Comparison of ENCODE assay signal across 12 cellular contexts in the genomic region with DNA sequence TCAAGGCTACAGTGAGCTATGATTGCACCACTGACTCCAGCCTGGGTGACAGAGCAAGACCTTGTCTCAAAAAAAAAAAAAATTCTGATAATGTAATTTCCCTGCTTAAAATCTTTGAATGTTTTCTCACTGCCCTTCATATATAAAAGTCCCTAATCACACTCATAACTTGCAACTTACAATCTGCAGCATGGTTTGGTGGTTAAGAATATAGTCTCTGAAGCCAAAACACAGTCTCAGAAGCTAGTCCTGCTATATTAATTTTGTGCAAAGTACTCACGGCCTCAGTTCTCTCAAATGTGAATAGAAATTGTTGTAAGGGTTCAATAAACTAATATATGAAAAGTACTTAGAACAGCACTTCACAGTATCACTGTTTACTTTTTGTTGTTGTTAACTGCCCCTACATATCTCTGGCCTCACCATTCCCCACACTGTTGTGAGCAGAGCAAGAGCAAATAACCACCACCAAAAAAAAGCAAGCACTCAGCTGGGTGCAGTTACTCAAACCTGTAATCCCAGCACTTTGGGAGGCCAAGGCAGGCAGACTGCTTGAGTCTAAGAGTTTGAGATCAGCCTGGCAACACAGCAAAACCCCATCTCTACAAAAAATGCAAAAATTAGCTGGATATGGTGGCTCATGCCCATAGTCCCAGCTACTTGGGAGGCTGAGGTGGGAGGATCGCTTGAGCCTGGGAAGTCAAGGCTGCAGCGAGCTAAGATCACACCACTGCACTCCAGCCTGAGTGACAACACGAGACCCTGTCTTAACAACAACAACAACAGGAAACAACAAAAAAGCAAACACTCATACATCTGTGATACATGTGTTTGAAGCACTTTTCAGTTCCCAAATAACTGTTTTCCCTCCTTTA. TPM values are rescaled to one million over a fixed set of nuclear protein-coding genes. Genes with fewer than 3 reads are reported as not detected.
DNase-seq lines count a peak whose midpoint lies in the region; ATAC-seq and TF ChIP-seq lines count a peak whose summit lies in the region.
"Had no signal": no experiment of that assay in that cellular context is flagged by ENCODE, and none has a peak within 500 bp of the region (broad histone marks: within the 10 kb centered on the region; RNA-seq: fewer than 3 reads in every experiment).

No MANE protein-coding gene starts in this region.

- H3K36me3 ChIP-seq in GM23338 (ENCODE audit: insufficient read depth), result no peaks in the 10 kb centered on the region; the same call in 1 of the 2 replicates

- no peaks in the 10 kb centered on the region for H3K9me2 ChIP-seq in GM23338 (ENCODE audit: insufficient read depth)

- peaks cover 100% of the 10 kb centered on the region for H3K79me2 ChIP-seq in GM23338 (replicated peaks; ENCODE audit: insufficient read depth)

- no peaks in the 10 kb centered on the region for H3K9me3 ChIP-seq in CD4-positive, alpha-beta T cell (ENCODE audit: control insufficient read depth, low read length)
- H3K9me3 ChIP-seq: heart right ventricle had no signal

- intact Hi-C loops in CD4-positive, alpha-beta T cell (cut with DNase I, micrococcal nuclease), result no loop called here
- intact Hi-C loops in activated T-helper 2 cell treated with anti-CD3 and anti-CD28 coated beads, Interferon-gamma antibody, Interleukin-2, Interleukin-4, amounts not matched to agents 10 μg/mL and 5 μg/mL and 100 μg/mL, durations not matched to agents 14 hours and 24 hours and 36 hours (cut with micrococcal nuclease), result loop anchor here (10.0 kb wide), 1 partner anchor 75 kb away; no protein-coding TSS in a partner anchor

- CTCF ChIA-PET in CD4-positive, alpha-beta T cell (lab: Charles Lee), result interaction anchor here (1.0 to 1.2 kb wide), 2 partner anchors 36 to 289 kb away, joined by 3 read pairs; no protein-coding TSS in a partner anchor

- TF ChIP-seq CTCF in CD4-positive, alpha-beta T cell (IDR thresholded peaks at IDR 0.05), result no peak
- no peak for TF ChIP-seq CTCF in GM23338 (conservative IDR thresholded peaks at IDR 0.05; ENCODE audit: low read depth in 2 of 2)

- no peak overlapping the region for H3K4me3 ChIP-seq in GM23338
- H3K4me3 ChIP-seq: heart right ventricle had no signal

- DNase-seq in CD4-positive, alpha-beta T cell, result no peak
- DNase-seq in GM23338 (ENCODE audit: low spot score) (no peak), naive B cell (no peak), NCI-H345 (lab: John Stamatoyannopoulos, UW) (no peak), NCI-H1105 (lab: John Stamatoyannopoulos, UW) (no peak)
- no peak for DNase-seq in activated T-helper 2 cell treated with anti-CD3 and anti-CD28 coated beads, Interferon-gamma antibody, Interleukin-2, Interleukin-4, amounts not matched to agents 10 μg/mL and 5 μg/mL and 100 μg/mL, durations not matched to agents 14 hours and 24 hours and 36 hours (ENCODE audit: low spot score)
- DNase-seq: heart right ventricle, Kasumi-1, kidney glomerular epithelial cell, NCI-H187, NCI-H69 had no signal

- no peak for ATAC-seq in CD4-positive, alpha-beta T cell (ENCODE audit: poor library complexity)
- ATAC-seq in GM23338 (no peak; the same call in 2 of the 3 replicates), naive B cell (ENCODE audit: low read depth in 2 of 2) (no peak), GM18867 (IDR thresholded peaks at IDR 0.05; ENCODE audit: unreplicated experiment) (no peak)

- H2AFZ ChIP-seq in GM23338, result no peak overlapping the region

- H4K20me1 ChIP-seq in GM23338 (replicated peaks; ENCODE audit: insufficient read depth), result peaks cover 50% of the 10 kb centered on the region

- peak overlapping the region; percentile 16 for H3K27ac ChIP-seq in CD4-positive, alpha-beta T cell (ENCODE audit: low read depth, low read length)
- H3K27ac ChIP-seq in GM23338 (ENCODE audit: low read depth), result peak overlapping the region; percentile 60

- no peak overlapping the region for H3K4me2 ChIP-seq in GM23338

- POLR2A ChIA-PET in CD4-positive, alpha-beta T cell (lab: Charles Lee), result interaction anchor here (0.6 to 1.0 kb wide), 2 partner anchors 16 to 126 kb away, joined by 4 read pairs; no protein-coding TSS in a partner anchor

- no peaks in the 10 kb centered on the region for H3K4me1 ChIP-seq in GM23338 (ENCODE audit: insufficient read depth)

- no peaks in the 10 kb centered on the region for H3K9me3 Mint-ChIP-seq in CD4-positive, alpha-beta T cell
- H3K9me3 Mint-ChIP-seq in GM23338 (no peaks in the 10 kb centered on the region), naive B cell (no peaks in the 10 kb centered on the region)
- H3K9me3 Mint-ChIP-seq in activated T-helper 2 cell treated with anti-CD3 and anti-CD28 coated beads, Interferon-gamma antibody, Interleukin-2, Interleukin-4, amounts not matched to agents 10 μg/mL and 5 μg/mL and 100 μg/mL, durations not matched to agents 14 hours and 24 hours and 36 hours, result no peaks in the 10 kb centered on the region

- peaks cover 55% of the 10 kb centered on the region for H3K4me1 Mint-ChIP-seq in CD4-positive, alpha-beta T cell (ENCODE audit: low read depth)
- H3K4me1 Mint-ChIP-seq in GM23338 (peaks cover 9% of the 10 kb centered on the region), naive B cell (peaks cover 40 to 67% (median 44%) of the 10 kb centered on the region in 3 donors)
- H3K4me1 Mint-ChIP-seq in activated T-helper 2 cell treated with anti-CD3 and anti-CD28 coated beads, Interferon-gamma antibody, Interleukin-2, Interleukin-4, amounts not matched to agents 10 μg/mL and 5 μg/mL and 100 μg/mL, durations not matched to agents 14 hours and 24 hours and 36 hours (ENCODE audit: low read depth), result peaks cover 43% of the 10 kb centered on the region

- H3K36me3 Mint-ChIP-seq in CD4-positive, alpha-beta T cell (ENCODE audit: low read depth), result peaks cover 5% of the 10 kb centered on the region
- no peaks in the 10 kb centered on the region for H3K36me3 Mint-ChIP-seq in GM23338 (ENCODE audit: low read depth)
- H3K36me3 Mint-ChIP-seq in activated T-helper 2 cell treated with anti-CD3 and anti-CD28 coated beads, Interferon-gamma antibody, Interleukin-2, Interleukin-4, amounts not matched to agents 10 μg/mL and 5 μg/mL and 100 μg/mL, durations not matched to agents 14 hours and 24 hours and 36 hours (ENCODE audit: low read depth), result peaks cover 6% of the 10 kb centered on the region
- no peaks in the 10 kb centered on the region for H3K36me3 Mint-ChIP-seq in naive B cell

- H3K27ac Mint-ChIP-seq in CD4-positive, alpha-beta T cell, result peak overlapping the region; percentile 71
- H3K27ac Mint-ChIP-seq in GM23338 (peak overlapping the region; percentile 31; the same call in 1 of the 2 replicates), naive B cell (peak overlapping the region; percentile 40 to 90 (median 76))
- peak overlapping the region; percentile 68 for H3K27ac Mint-ChIP-seq in activated T-helper 2 cell treated with anti-CD3 and anti-CD28 coated beads, Interferon-gamma antibody, Interleukin-2, Interleukin-4, amounts not matched to agents 10 μg/mL and 5 μg/mL and 100 μg/mL, durations not matched to agents 14 hours and 24 hours and 36 hours

- H3K27me3 Mint-ChIP-seq in CD4-positive, alpha-beta T cell, result no peaks in the 10 kb centered on the region
- H3K27me3 Mint-ChIP-seq in GM23338 (ENCODE audit: insufficient read depth, low read depth, poor library complexity), result no peaks in the 10 kb centered on the region
- H3K27me3 Mint-ChIP-seq in activated T-helper 2 cell treated with anti-CD3 and anti-CD28 coated beads, Interferon-gamma antibody, Interleukin-2, Interleukin-4, amounts not matched to agents 10 μg/mL and 5 μg/mL and 100 μg/mL, durations not matched to agents 14 hours and 24 hours and 36 hours (ENCODE audit: low read depth), result no peaks in the 10 kb centered on the region
- no peaks in the 10 kb centered on the region for H3K27me3 Mint-ChIP-seq in naive B cell

- no peaks in the 10 kb centered on the region for H3K27me3 ChIP-seq in CD4-positive, alpha-beta T cell (ENCODE audit: control insufficient read depth, insufficient read depth, low read length)
- H3K27me3 ChIP-seq in GM23338 (ENCODE audit: insufficient read depth), result no peaks in the 10 kb centered on the region
- H3K27me3 ChIP-seq: heart right ventricle had no signal

- peak overlapping the region; percentile 34 for H3K4me3 Mint-ChIP-seq in CD4-positive, alpha-beta T cell
- H3K4me3 Mint-ChIP-seq in GM23338 (no peak overlapping the region), naive B cell (peak overlapping the region in 3 of 8 donors; percentile 8 to 21 (median 16))
- H3K4me3 Mint-ChIP-seq in activated T-helper 2 cell treated with anti-CD3 and anti-CD28 coated beads, Interferon-gamma antibody, Interleukin-2, Interleukin-4, amounts not matched to agents 10 μg/mL and 5 μg/mL and 100 μg/mL, durations not matched to agents 14 hours and 24 hours and 36 hours (ENCODE audit: low read depth), result peak overlapping the region; percentile 20

- H3F3A ChIP-seq in GM23338 (replicated peaks; ENCODE audit: low read depth), result no peaks in the 10 kb centered on the region

TF ChIP-seq in GM23338, 12 proteins besides CTCF, POLR2A, EP300 and RAD21:
- TF ChIP-seq CREB1 (CRISPR knock-in tag; IDR thresholded peaks at IDR 0.05; ENCODE audit: low read depth), result no peak
- no peak for TF ChIP-seq NANOG (IDR thresholded peaks at IDR 0.05; ENCODE audit: borderline replicate concordance)
- no peak for TF ChIP-seq ZNF114 (CRISPR knock-in tag; IDR thresholded peaks at IDR 0.05)

RNA-seq across cellular contexts. Expression of a gene that starts 22.4 kb away (rescaled TPM):
- 10 to 100 TPM; 71.0 to 72.8 TPM for total RNA-seq in CD4-positive, alpha-beta T cell
- 17.4 and 23.6 TPM in 2 replicates for total RNA-seq in GM23338 (2014; rRNA removed; shearing (Covaris generic))
- polyA plus RNA-seq in GM23338 (2016; fragmentation: Nextera tagmentation; extraction: Ambion mirVana), result 17.7 and 24.7 TPM in 2 replicates
- total RNA-seq in activated T-helper 2 cell treated with anti-CD3 and anti-CD28 coated beads, Interferon-gamma antibody, Interleukin-2, Interleukin-4, amounts not matched to agents 10 μg/mL and 5 μg/mL and 100 μg/mL, durations not matched to agents 14 hours and 24 hours and 36 hours, result 39.5 and 40.3 TPM in 2 replicates
- polyA plus RNA-seq in naive B cell (ENCODE audit: low read depth in 6 of 6), result 10 to 100 TPM in 5 of 6 donors, 1 to 10 TPM in 1; 6.4 to 51.8 (median 23.4) TPM
